8 cellular contexts compared by ENCODE assay signal in genomic region chr12:12714276-12715001, GRCh38.
A peak's percentile ranks its signal among the peaks of the same experiment; 100 is the strongest.
DNase-seq lines count a peak whose midpoint lies in the region; ATAC-seq and TF ChIP-seq lines count a peak whose summit lies in the region.

No MANE protein-coding gene starts in this region.

- H3K36me3 Mint-ChIP-seq in activated naive CD4-positive, alpha-beta T cell treated with anti-CD3 and anti-CD28 coated beads, Interleukin-2, amount 50 U/mL, for 24 hours, result peaks cover 16% of the 10 kb centered on the region

- peak overlapping the region; percentile 98 for H3K27ac Mint-ChIP-seq in activated naive CD4-positive, alpha-beta T cell treated with anti-CD3 and anti-CD28 coated beads, Interleukin-2, amount 50 U/mL, for 24 hours

- peaks cover 19% of the 10 kb centered on the region for H3K4me1 ChIP-seq in HEK293 (ENCODE audit: control insufficient read depth, insufficient read depth, low read length)

- H3K4me3 ChIP-seq in HEK293 (ENCODE audit: low read depth, low read length) (no peak overlapping the region), skin epidermis (peak overlapping the region; percentile 21 to 82 (median 32))

- DNase-seq in EL (peak; percentile 51), NOMO-1 treated with DMSO at 0.1 percent for 48 hours (lab: John Stamatoyannopoulos, UW; ENCODE audit: unreplicated experiment) (peak; percentile 35), hippocampal formation (lab: John Stamatoyannopoulos, UW) (peak; percentile 44 to 69), middle frontal gyrus (ENCODE audit: extremely low spot score, low spot score) (no peak)

- CTCF ChIA-PET in HEK293 (lab: Yijun Ruan, JAX), result interaction anchor here (0.7 to 2.0 kb wide), 3 partner anchors 11 to 338 kb away, joined by 3 to 14 read pairs (median 7); no protein-coding TSS in a partner anchor

- no peaks in the 10 kb centered on the region for H3K9me3 Mint-ChIP-seq in activated naive CD4-positive, alpha-beta T cell treated with anti-CD3 and anti-CD28 coated beads, Interleukin-2, amount 50 U/mL, for 24 hours

- H3K27ac ChIP-seq in HEK293 (ENCODE audit: extremely low read depth, low read depth, low read length) (peak overlapping the region; percentile 70), skin epidermis (peak overlapping the region in 20 of 21 experiments; percentile 61 to 100 (median 99))

- H3K4me1 Mint-ChIP-seq in activated naive CD4-positive, alpha-beta T cell treated with anti-CD3 and anti-CD28 coated beads, Interleukin-2, amount 50 U/mL, for 24 hours, result peaks cover 56% of the 10 kb centered on the region

- H3K36me3 ChIP-seq in HEK293 (ENCODE audit: control insufficient read depth in 2 of 2, insufficient read depth in 1 of 2, low read length in 2 of 2), result peaks cover 3 to 11% of the 10 kb centered on the region in 2 experiments; a peak in 2 of 3 replicates

- TF ChIP-seq CTCF in HEK293 (tag by site-specific recombination; IDR thresholded peaks at IDR 0.05), result peak; percentile 59; the same call in 1 of the 2 replicates

- H3K27me3 Mint-ChIP-seq in activated naive CD4-positive, alpha-beta T cell treated with anti-CD3 and anti-CD28 coated beads, Interleukin-2, amount 50 U/mL, for 24 hours, result no peaks in the 10 kb centered on the region

- POLR2A ChIA-PET in HEK293 (lab: Yijun Ruan, JAX), result interaction anchor here (0.6 to 4.7 kb wide), 3 partner anchors 9 to 23 kb away, joined by 4 to 55 read pairs (median 4); no protein-coding TSS in a partner anchor

- no peaks in the 10 kb centered on the region for H3K9me3 ChIP-seq in HEK293 (ENCODE audit: control insufficient read depth, insufficient read depth, low read depth, low read length)

- H3K4me3 Mint-ChIP-seq in activated naive CD4-positive, alpha-beta T cell treated with anti-CD3 and anti-CD28 coated beads, Interleukin-2, amount 50 U/mL, for 24 hours, result peak overlapping the region; percentile 93

- no peak for ATAC-seq in GM19397 (IDR thresholded peaks at IDR 0.05; ENCODE audit: unreplicated experiment)

TF ChIP-seq in HEK293, 187 proteins besides CTCF, POLR2A, EP300 and RAD21 (continues in another document):
- TF ChIP-seq REST (tag by site-specific recombination; IDR thresholded peaks at IDR 0.05) (no peak), ZNF239 (tag by site-specific recombination; IDR thresholded peaks at IDR 0.05) (no peak), ZNF292 (tag by site-specific recombination; IDR thresholded peaks at IDR 0.05; ENCODE audit: borderline replicate concordance, low read depth) (no peak), YY1 (tag by site-specific recombination; IDR thresholded peaks at IDR 0.05) (no peak; the same call in 1 of the 2 replicates), ZSCAN16 (tag by site-specific recombination; IDR thresholded peaks at IDR 0.05) (peak; percentile 77; the same call in 1 of the 2 replicates), ZNF658 (tag by site-specific recombination; IDR thresholded peaks at IDR 0.05) (no peak), FEZF1 (tag by site-specific recombination; IDR thresholded peaks at IDR 0.05) (peak; percentile 41; the same call in 1 of the 2 replicates), ZNF449 (tag by site-specific recombination; IDR thresholded peaks at IDR 0.05) (no peak), ZNF558 (tag by site-specific recombination; IDR thresholded peaks at IDR 0.05) (no peak), GLIS1 (tag by site-specific recombination; IDR thresholded peaks at IDR 0.05) (no peak), ZNF48 (tag by site-specific recombination; IDR thresholded peaks at IDR 0.05) (no peak), ZNF580 (tag by site-specific recombination; IDR thresholded peaks at IDR 0.05) (no peak), ZNF837 (tag by site-specific recombination; IDR thresholded peaks at IDR 0.05) (no peak), SETDB1 (IDR thresholded peaks at IDR 0.05; ENCODE audit: insufficient read length, low read length) (no peak), ZNF660 (tag by site-specific recombination; IDR thresholded peaks at IDR 0.05) (0 out of 2 replicates have a peak, but pooled peaks have one; percentile 3), TRIM28 (IDR thresholded peaks at IDR 0.05; ENCODE audit: borderline replicate concordance, low read length) (peak; percentile 78; the same call in 1 of the 2 replicates), ZNF488 (tag by site-specific recombination; IDR thresholded peaks at IDR 0.05) (no peak), ZNF776 (tag by site-specific recombination; IDR thresholded peaks at IDR 0.05; ENCODE audit: borderline replicate concordance) (no peak), PRDM10 (tag by site-specific recombination; IDR thresholded peaks at IDR 0.05) (peak; percentile 72), ZNF394 (tag by site-specific recombination; IDR thresholded peaks at IDR 0.05; ENCODE audit: borderline replicate concordance) (no peak)
